1 cellular context compared by ENCODE assay signal in genomic region chr2:43307973-43308372, GRCh38.
A peak's percentile ranks its signal among the peaks of the same experiment; 100 is the strongest.
TF ChIP-seq lines count a peak whose summit lies in the region.

No MANE protein-coding gene starts in this region.

TF ChIP-seq in HepG2, 621 proteins besides CTCF, POLR2A, EP300 and RAD21 (continued from another document):
- TF ChIP-seq, protein P1, sequence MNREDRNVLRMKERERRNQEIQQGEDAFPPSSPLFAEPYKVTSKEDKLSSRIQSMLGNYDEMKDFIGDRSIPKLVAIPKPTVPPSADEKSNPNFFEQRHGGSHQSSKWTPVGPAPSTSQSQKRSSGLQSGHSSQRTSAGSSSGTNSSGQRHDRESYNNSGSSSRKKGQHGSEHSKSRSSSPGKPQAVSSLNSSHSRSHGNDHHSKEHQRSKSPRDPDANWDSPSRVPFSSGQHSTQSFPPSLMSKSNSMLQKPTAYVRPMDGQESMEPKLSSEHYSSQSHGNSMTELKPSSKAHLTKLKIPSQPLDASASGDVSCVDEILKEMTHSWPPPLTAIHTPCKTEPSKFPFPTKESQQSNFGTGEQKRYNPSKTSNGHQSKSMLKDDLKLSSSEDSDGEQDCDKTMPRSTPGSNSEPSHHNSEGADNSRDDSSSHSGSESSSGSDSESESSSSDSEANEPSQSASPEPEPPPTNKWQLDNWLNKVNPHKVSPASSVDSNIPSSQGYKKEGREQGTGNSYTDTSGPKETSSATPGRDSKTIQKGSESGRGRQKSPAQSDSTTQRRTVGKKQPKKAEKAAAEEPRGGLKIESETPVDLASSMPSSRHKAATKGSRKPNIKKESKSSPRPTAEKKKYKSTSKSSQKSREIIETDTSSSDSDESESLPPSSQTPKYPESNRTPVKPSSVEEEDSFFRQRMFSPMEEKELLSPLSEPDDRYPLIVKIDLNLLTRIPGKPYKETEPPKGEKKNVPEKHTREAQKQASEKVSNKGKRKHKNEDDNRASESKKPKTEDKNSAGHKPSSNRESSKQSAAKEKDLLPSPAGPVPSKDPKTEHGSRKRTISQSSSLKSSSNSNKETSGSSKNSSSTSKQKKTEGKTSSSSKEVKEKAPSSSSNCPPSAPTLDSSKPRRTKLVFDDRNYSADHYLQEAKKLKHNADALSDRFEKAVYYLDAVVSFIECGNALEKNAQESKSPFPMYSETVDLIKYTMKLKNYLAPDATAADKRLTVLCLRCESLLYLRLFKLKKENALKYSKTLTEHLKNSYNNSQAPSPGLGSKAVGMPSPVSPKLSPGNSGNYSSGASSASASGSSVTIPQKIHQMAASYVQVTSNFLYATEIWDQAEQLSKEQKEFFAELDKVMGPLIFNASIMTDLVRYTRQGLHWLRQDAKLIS (CRISPR knock-in tag; IDR thresholded peaks at IDR 0.05) = no peak
- no peak for TF ChIP-seq ZNF232 (CRISPR knock-in tag; IDR thresholded peaks at IDR 0.05; ENCODE audit: borderline replicate concordance)
- TF ChIP-seq ZNF749 (CRISPR knock-in tag; IDR thresholded peaks at IDR 0.05; ENCODE audit: borderline replicate concordance) = no peak
- TF ChIP-seq RARG (CRISPR knock-in tag; IDR thresholded peaks at IDR 0.05; ENCODE audit: low read depth) = no peak
- TF ChIP-seq ZNF841 (CRISPR knock-in tag; IDR thresholded peaks at IDR 0.05; ENCODE audit: borderline replicate concordance) = no peak
- no peak for TF ChIP-seq HCFC1 (IDR thresholded peaks at IDR 0.05; ENCODE audit: low read depth, low read length)
- TF ChIP-seq, protein P2, sequence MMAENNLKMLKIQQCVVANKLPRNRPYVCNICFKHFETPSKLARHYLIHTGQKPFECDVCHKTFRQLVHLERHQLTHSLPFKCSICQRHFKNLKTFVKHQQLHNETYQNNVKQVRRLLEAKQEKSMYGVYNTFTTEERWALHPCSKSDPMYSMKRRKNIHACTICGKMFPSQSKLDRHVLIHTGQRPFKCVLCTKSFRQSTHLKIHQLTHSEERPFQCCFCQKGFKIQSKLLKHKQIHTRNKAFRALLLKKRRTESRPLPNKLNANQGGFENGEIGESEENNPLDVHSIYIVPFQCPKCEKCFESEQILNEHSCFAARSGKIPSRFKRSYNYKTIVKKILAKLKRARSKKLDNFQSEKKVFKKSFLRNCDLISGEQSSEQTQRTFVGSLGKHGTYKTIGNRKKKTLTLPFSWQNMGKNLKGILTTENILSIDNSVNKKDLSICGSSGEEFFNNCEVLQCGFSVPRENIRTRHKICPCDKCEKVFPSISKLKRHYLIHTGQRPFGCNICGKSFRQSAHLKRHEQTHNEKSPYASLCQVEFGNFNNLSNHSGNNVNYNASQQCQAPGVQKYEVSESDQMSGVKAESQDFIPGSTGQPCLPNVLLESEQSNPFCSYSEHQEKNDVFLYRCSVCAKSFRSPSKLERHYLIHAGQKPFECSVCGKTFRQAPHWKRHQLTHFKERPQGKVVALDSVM (CRISPR knock-in tag; IDR thresholded peaks at IDR 0.05) = peak; percentile 77
- TF ChIP-seq, protein P3, sequence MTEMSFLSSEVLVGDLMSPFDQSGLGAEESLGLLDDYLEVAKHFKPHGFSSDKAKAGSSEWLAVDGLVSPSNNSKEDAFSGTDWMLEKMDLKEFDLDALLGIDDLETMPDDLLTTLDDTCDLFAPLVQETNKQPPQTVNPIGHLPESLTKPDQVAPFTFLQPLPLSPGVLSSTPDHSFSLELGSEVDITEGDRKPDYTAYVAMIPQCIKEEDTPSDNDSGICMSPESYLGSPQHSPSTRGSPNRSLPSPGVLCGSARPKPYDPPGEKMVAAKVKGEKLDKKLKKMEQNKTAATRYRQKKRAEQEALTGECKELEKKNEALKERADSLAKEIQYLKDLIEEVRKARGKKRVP (CRISPR knock-in tag; IDR thresholded peaks at IDR 0.05) = no peak
- no peak for TF ChIP-seq ZNF691 (CRISPR knock-in tag; IDR thresholded peaks at IDR 0.05; ENCODE audit: borderline replicate concordance, low read depth)
